ENCODE assay signal across 11 cellular contexts in the genomic region with DNA sequence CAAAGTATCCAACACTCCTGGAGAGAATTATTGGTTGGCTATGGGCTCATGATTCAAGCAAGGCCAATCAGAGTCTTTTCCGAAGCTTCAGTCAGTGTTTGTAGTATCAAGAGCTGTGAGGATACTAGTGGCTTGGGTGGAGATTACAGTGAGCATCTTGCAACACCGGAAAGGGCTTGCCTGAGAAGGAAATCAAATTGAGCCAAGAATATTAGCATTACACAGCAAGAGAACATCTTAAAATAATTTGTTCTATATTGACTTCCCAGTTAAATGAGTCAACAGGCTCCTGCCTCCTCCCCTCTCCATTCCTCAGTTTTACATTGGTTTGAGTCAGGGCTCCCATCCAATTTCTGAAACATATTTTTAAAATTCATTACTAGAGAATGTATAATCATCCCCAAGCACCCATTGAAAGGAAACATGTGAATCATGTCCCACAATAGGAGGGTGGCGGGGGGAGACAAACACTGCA.
DNase-seq lines count a peak whose midpoint lies in the region; ATAC-seq and TF ChIP-seq lines count a peak whose summit lies in the region.
"Had no signal": no experiment of that assay in that cellular context is flagged by ENCODE, and none has a peak within 500 bp of the region (broad histone marks: within the 10 kb centered on the region; RNA-seq: fewer than 3 reads in every experiment).

No MANE protein-coding gene starts in this region.

- H3K4me2 ChIP-seq in mesenchymal stem cell (ENCODE audit: low read length, poor library complexity, severe bottlenecking), result no peak overlapping the region

- DNase-seq in AG09309 (ENCODE audit: low read depth), result peak; percentile 92
- DNase-seq in MV-4-11 (lab: John Stamatoyannopoulos, UW), result peak; percentile 10
- peak; percentile 94 to 98 for DNase-seq in cardiac fibroblast (ENCODE audit: low read depth in 2 of 2)
- DNase-seq in mesenchymal stem cell, result peak; percentile 15
- DNase-seq in NCI-H1417 (lab: John Stamatoyannopoulos, UW), result no peak
- DNase-seq in activated T-helper 1 cell treated with anti-CD3 and anti-CD28 coated beads, Interleukin-12 subunit alpha, Interleukin-12 subunit beta, Interleukin-2, Interleukin-4 antibody, amounts not matched to agents 30 ng/mL and 10 ng/mL and 1 ng/mL, durations not matched to agents 14 hours and 24 hours and 36 hours (ENCODE audit: low spot score), result no peak
- no peak for DNase-seq in DMS53 treated with DMSO at 0.1 percent for 48 hours (lab: John Stamatoyannopoulos, UW; ENCODE audit: unreplicated experiment)
- DNase-seq: DND-41, islet precursor cell, T-helper 9 cell had no signal

- no peaks in the 10 kb centered on the region for H3K9me3 ChIP-seq in mesenchymal stem cell (ENCODE audit: control insufficient read depth, low read length)

- H4K8ac ChIP-seq in mesenchymal stem cell (ENCODE audit: low read length), result no peak overlapping the region

- H3K4me1 Mint-ChIP-seq in activated T-helper 1 cell treated with anti-CD3 and anti-CD28 coated beads, Interleukin-12 subunit alpha, Interleukin-12 subunit beta, Interleukin-2, Interleukin-4 antibody, amounts not matched to agents 30 ng/mL and 10 ng/mL and 1 ng/mL, durations not matched to agents 14 hours and 24 hours and 36 hours (ENCODE audit: low read depth), result no peaks in the 10 kb centered on the region

- no peak overlapping the region for H3K18ac ChIP-seq in mesenchymal stem cell (ENCODE audit: low read depth in 1 of 2, low read length in 2 of 2)

- no peak for ATAC-seq in HG03139 (IDR thresholded peaks at IDR 0.05; ENCODE audit: unreplicated experiment)

- no peak overlapping the region for H2BK5ac ChIP-seq in mesenchymal stem cell (ENCODE audit: low read depth, low read length, poor library complexity, severe bottlenecking)

- H3K79me1 ChIP-seq in mesenchymal stem cell (replicated peaks; ENCODE audit: low read length, poor library complexity, severe bottlenecking), result no peaks in the 10 kb centered on the region

- H3K36me3 Mint-ChIP-seq in activated T-helper 1 cell treated with anti-CD3 and anti-CD28 coated beads, Interleukin-12 subunit alpha, Interleukin-12 subunit beta, Interleukin-2, Interleukin-4 antibody, amounts not matched to agents 30 ng/mL and 10 ng/mL and 1 ng/mL, durations not matched to agents 14 hours and 24 hours and 36 hours (ENCODE audit: low read depth), result no peaks in the 10 kb centered on the region

- 94% methylated on average over 2 of the region's 3 CpGs for WGBS in mesenchymal stem cell

- no peak overlapping the region for H3K4me3 Mint-ChIP-seq in activated T-helper 1 cell treated with anti-CD3 and anti-CD28 coated beads, Interleukin-12 subunit alpha, Interleukin-12 subunit beta, Interleukin-2, Interleukin-4 antibody, amounts not matched to agents 30 ng/mL and 10 ng/mL and 1 ng/mL, durations not matched to agents 14 hours and 24 hours and 36 hours

- H2AFZ ChIP-seq in mesenchymal stem cell (ENCODE audit: low read depth, low read length), result no peak overlapping the region

- no peaks in the 10 kb centered on the region for H3K4me1 ChIP-seq in mesenchymal stem cell (ENCODE audit: control insufficient read depth, insufficient read depth, low read depth, low read length)

- intact Hi-C loops in activated T-helper 1 cell treated with anti-CD3 and anti-CD28 coated beads, Interleukin-12 subunit alpha, Interleukin-12 subunit beta, Interleukin-2, Interleukin-4 antibody, amounts not matched to agents 30 ng/mL and 10 ng/mL and 1 ng/mL, durations not matched to agents 14 hours and 24 hours and 36 hours (cut with micrococcal nuclease), result no loop called here

- no peak overlapping the region for H3K23ac ChIP-seq in mesenchymal stem cell (ENCODE audit: low read length in 2 of 2)

- no peak overlapping the region for H4K91ac ChIP-seq in mesenchymal stem cell (ENCODE audit: low read length)

- H2BK12ac ChIP-seq in mesenchymal stem cell (ENCODE audit: low read length in 2 of 2), result no peak overlapping the region

- TF ChIP-seq CTCF in AG09309 (IDR thresholded peaks at IDR 0.05; ENCODE audit: control insufficient read depth, insufficient read depth, low read depth, low read length, missing control alignments) (no peak), cardiac fibroblast (IDR thresholded peaks at IDR 0.05; ENCODE audit: low read depth, low read length) (no peak)

- H3K27me3 ChIP-seq in mesenchymal stem cell (ENCODE audit: control insufficient read depth in 1 of 2, insufficient read depth in 1 of 2, low read length in 2 of 2), result no peaks in the 10 kb centered on the region

- H3K4me3 ChIP-seq in AG09309 (ENCODE audit: control insufficient read depth, low read depth, low read length) (no peak overlapping the region), cardiac fibroblast (replicated peaks in 1 of 2; ENCODE audit: low read depth in 2 of 2, low read length in 2 of 2) (no peak overlapping the region), mesenchymal stem cell (ENCODE audit: insufficient read depth in 1 of 2, low read depth in 1 of 2, low read length in 2 of 2) (peak overlapping the region in 1 of 2 experiments; percentile 27)

- H3K27ac Mint-ChIP-seq in activated T-helper 1 cell treated with anti-CD3 and anti-CD28 coated beads, Interleukin-12 subunit alpha, Interleukin-12 subunit beta, Interleukin-2, Interleukin-4 antibody, amounts not matched to agents 30 ng/mL and 10 ng/mL and 1 ng/mL, durations not matched to agents 14 hours and 24 hours and 36 hours, result no peak overlapping the region

- H2AK5ac ChIP-seq in mesenchymal stem cell (ENCODE audit: low read length, severe bottlenecking), result no peak overlapping the region

- peak overlapping the region; percentile 84 for H3K9ac ChIP-seq in mesenchymal stem cell (ENCODE audit: low read length)

- peaks cover 0 to 11% of the 10 kb centered on the region in 2 experiments for H3K36me3 ChIP-seq in mesenchymal stem cell (ENCODE audit: control insufficient read depth in 1 of 2, insufficient read depth in 2 of 2, low read depth in 1 of 2, low read length in 2 of 2)

- H3K14ac ChIP-seq in mesenchymal stem cell (ENCODE audit: low read length in 2 of 2), result no peak overlapping the region

- H3K9me3 Mint-ChIP-seq in activated T-helper 1 cell treated with anti-CD3 and anti-CD28 coated beads, Interleukin-12 subunit alpha, Interleukin-12 subunit beta, Interleukin-2, Interleukin-4 antibody, amounts not matched to agents 30 ng/mL and 10 ng/mL and 1 ng/mL, durations not matched to agents 14 hours and 24 hours and 36 hours, result no peaks in the 10 kb centered on the region

- H2BK15ac ChIP-seq in mesenchymal stem cell (ENCODE audit: low read depth, poor library complexity, severe bottlenecking), result no peak overlapping the region

- no peak overlapping the region for H2BK120ac ChIP-seq in mesenchymal stem cell (ENCODE audit: low read depth, low read length)

- no peak overlapping the region for H3K4ac ChIP-seq in mesenchymal stem cell (ENCODE audit: low read depth in 1 of 2, low read length in 2 of 2)

- peaks cover 2% of the 10 kb centered on the region for H3K27me3 Mint-ChIP-seq in activated T-helper 1 cell treated with anti-CD3 and anti-CD28 coated beads, Interleukin-12 subunit alpha, Interleukin-12 subunit beta, Interleukin-2, Interleukin-4 antibody, amounts not matched to agents 30 ng/mL and 10 ng/mL and 1 ng/mL, durations not matched to agents 14 hours and 24 hours and 36 hours (ENCODE audit: insufficient read depth)

- no peak overlapping the region for H3K27ac ChIP-seq in mesenchymal stem cell (ENCODE audit: low read length, poor library complexity, severe bottlenecking)

Comparison
In these comparisons a context has a peak if more than half of its experiments do, and no peak if none do; other contexts are left out.
1. DNase-seq: peak in AG09309 (single experiment), MV-4-11 (single experiment), cardiac fibroblast (2 of 2) and mesenchymal stem cell (single experiment); none in NCI-H1417 (0 of 3), activated T-helper 1 cell treated with anti-CD3 and anti-CD28 coated beads, Interleukin-12 subunit alpha, Interleukin-12 subunit beta, Interleukin-2, Interleukin-4 antibody, amounts not matched to agents 30 ng/mL and 10 ng/mL and 1 ng/mL, durations not matched to agents 14 hours and 24 hours and 36 hours (single experiment) and DMS53 treated with DMSO at 0.1 percent for 48 hours (single experiment).